ENCODE assay signal across 1 cellular context in the genomic region with DNA sequence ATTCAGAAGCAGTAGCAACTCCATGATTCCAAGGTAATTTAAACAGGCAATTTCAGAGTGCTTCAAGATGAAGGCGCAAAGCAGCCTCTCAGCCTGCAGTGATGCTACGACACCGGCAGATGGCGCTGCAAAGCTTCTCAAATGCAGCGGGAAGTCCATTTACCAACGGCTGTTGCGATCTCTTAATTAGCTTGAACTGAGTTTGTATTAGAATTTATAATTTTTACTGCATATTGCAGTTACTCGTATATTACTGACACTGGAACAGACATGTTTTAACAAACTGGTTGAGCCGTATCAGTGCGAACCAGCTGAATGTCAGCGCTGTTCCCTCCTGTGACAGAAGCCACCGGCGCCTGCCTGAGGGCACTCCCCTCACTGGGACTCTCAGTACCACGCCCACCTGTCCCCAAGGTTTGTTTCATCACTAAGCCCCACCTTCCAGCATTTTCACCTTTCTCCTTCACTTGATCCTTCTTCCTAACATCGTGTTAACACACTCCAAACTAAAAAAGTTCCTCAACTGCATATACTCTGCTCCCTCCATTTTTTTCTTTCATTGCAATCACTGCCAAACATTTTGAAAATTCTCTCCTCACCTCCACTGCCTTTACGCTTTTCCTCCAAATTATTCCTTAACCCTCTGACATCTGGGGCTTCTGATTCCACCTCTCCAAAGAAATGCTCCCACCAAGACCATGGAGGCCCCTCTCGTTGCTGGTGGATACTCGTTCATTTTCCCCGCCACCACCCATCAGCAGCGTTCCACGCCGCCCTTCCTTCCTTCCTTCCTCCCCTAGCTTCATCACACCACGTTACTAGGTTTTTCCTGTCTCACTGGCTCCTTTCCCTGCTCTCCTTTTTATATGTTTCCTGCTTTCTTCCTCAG.
TF ChIP-seq lines count a peak whose summit lies in the region.

No MANE protein-coding gene starts in this region.

TF ChIP-seq in WTC11, 78 proteins besides CTCF, POLR2A, EP300 and RAD21 (continued from another document):
- TF ChIP-seq MXD4 (CRISPR knock-in tag; IDR thresholded peaks at IDR 0.05; ENCODE audit: borderline replicate concordance) (no peak), SP1 (CRISPR knock-in tag; conservative IDR thresholded peaks at IDR 0.05) (0 out of 2 replicates have a peak, but pooled peaks have one; percentile 27), ZNF317 (CRISPR knock-in tag; IDR thresholded peaks at IDR 0.05; ENCODE audit: borderline replicate concordance, low read depth) (no peak), ATF1 (CRISPR knock-in tag; IDR thresholded peaks at IDR 0.05) (no peak), JAZF1 (CRISPR knock-in tag; IDR thresholded peaks at IDR 0.05) (no peak)
